In the genomic region with DNA sequence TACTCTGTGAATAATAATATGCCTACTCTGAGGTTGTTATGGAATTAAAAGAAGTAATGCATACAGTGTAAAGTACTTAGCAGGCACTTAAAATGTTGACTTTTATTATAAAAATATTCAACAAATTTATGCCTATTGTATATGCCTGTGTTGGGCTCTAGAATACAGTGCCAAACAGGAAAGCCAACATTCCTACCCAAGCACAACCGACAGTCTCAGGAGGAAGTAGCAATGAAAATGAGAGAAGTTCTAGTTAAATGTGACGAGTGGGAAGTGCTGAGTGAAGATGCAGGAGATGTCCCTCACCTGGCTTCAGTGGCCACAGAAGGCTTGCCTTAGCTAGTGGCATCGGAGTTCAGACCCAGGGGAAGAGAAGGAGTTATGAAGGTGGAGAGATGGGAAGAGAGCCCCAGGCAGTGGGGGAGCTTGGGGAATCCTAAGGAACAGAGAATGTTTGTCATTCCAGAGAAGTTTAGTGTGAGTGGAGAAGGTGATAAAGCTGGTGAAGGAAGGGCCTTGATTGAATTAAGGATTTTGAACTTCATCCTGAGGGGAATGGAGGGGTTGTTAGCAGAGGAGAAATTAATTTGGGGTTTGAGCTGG, we compare ENCODE assay signal across 22 cellular contexts.
"Had no signal": no experiment of that assay in that cellular context is flagged by ENCODE, and none has a peak within 500 bp of the region (broad histone marks: within the 10 kb centered on the region; RNA-seq: fewer than 3 reads in every experiment).

No MANE protein-coding gene starts in this region.

- H3K4me3 Mint-ChIP-seq: activated B cell treated with CpG ODN at 0.5 μM for 24 hours; activated CD4-positive, alpha-beta T cell treated with anti-CD3 and anti-CD28 coated beads for 36 hours; activated naive CD8-positive, alpha-beta T cell treated with anti-CD3 and anti-CD28 coated beads for 36 hours; activated T-cell treated with anti-CD3 and anti-CD28 coated beads, Interleukin-2, amount 50 U/mL, for 4 hours; naive thymus-derived CD4-positive, alpha-beta T cell had no signal

- ATAC-seq: activated CD4-positive, alpha-beta T cell treated with anti-CD3 and anti-CD28 coated beads for 36 hours; activated T-cell treated with anti-CD3 and anti-CD28 coated beads, Interleukin-2, amount 50 U/mL, for 4 hours; foreskin keratinocyte; lower lobe of right lung; naive thymus-derived CD4-positive, alpha-beta T cell; psoas muscle; stimulated activated naive CD8-positive, alpha-beta T cell treated with anti-CD3 and anti-CD28 coated beads, Interleukin-15, Interleukin-2, amounts not matched to agents 100 U/mL and 50 U/mL, for 24 hours had no signal

- H3K36me3 Mint-ChIP-seq: activated naive CD8-positive, alpha-beta T cell treated with anti-CD3 and anti-CD28 coated beads for 36 hours; naive thymus-derived CD4-positive, alpha-beta T cell had no signal

- H3K4me1 ChIP-seq: foreskin keratinocyte, lower lobe of right lung, psoas muscle, right atrium auricular region, thyroid gland had no signal

- H3K27ac ChIP-seq: foreskin keratinocyte, lower lobe of right lung, ovary, psoas muscle, right atrium auricular region, thyroid gland had no signal

- H3K36me3 ChIP-seq: lower lobe of right lung, ovary, right atrium auricular region, thyroid gland had no signal

- H3K27ac Mint-ChIP-seq: activated B cell treated with CpG ODN at 0.5 μM for 24 hours; activated CD4-positive, alpha-beta T cell treated with anti-CD3 and anti-CD28 coated beads for 36 hours; activated naive CD8-positive, alpha-beta T cell treated with anti-CD3 and anti-CD28 coated beads for 36 hours; activated T-helper 2 cell treated with anti-CD3 and anti-CD28 coated beads, Interferon-gamma antibody, Interleukin-2, Interleukin-4, amounts not matched to agents 10 μg/mL and 5 μg/mL and 100 μg/mL, durations not matched to agents 14 hours and 24 hours and 36 hours; naive thymus-derived CD4-positive, alpha-beta T cell had no signal

- H3K27me3 ChIP-seq: ovary, right atrium auricular region, thyroid gland had no signal

- H3K9me3 ChIP-seq: lower lobe of right lung, ovary, psoas muscle, right atrium auricular region, thyroid gland had no signal

- DNase-seq: activated B cell treated with CpG ODN at 0.5 μM for 24 hours; activated CD4-positive, alpha-beta T cell treated with anti-CD3 and anti-CD28 coated beads for 36 hours; activated CD4-positive, alpha-beta T cell treated with anti-CD3 and anti-CD28 coated beads, Interleukin-2, amount 50 U/mL, for 4 hours; activated CD8-positive, alpha-beta memory T cell treated with anti-CD3 and anti-CD28 coated beads for 24 hours; activated CD8-positive, alpha-beta memory T cell treated with anti-CD3 and anti-CD28 coated beads, Interleukin-2, amount 50 U/mL, for 48 hours; activated naive CD4-positive, alpha-beta T cell treated with Interleukin-2 at 50 U/mL for 16 hours; activated naive CD8-positive, alpha-beta T cell treated with anti-CD3 and anti-CD28 coated beads for 36 hours; activated T-cell treated with anti-CD3 and anti-CD28 coated beads, Interleukin-2, amount 50 U/mL, for 4 hours; cortex of kidney; erythroblast; foreskin keratinocyte; kidney; lower lobe of right lung; naive thymus-derived CD4-positive, alpha-beta T cell; ovary; psoas muscle; stimulated activated CD4-positive, alpha-beta T cell treated with anti-CD3 and anti-CD28 coated beads, Interleukin-4, amount 100 ng/mL, for 4 hours; stimulated activated naive CD8-positive, alpha-beta T cell treated with anti-CD3 and anti-CD28 coated beads, Interleukin-15, Interleukin-2, amounts not matched to agents 100 U/mL and 50 U/mL, for 24 hours; T-helper 1 cell; thyroid gland had no signal

- H3K4me1 Mint-ChIP-seq: activated B cell treated with CpG ODN at 0.5 μM for 24 hours; activated CD4-positive, alpha-beta T cell treated with anti-CD3 and anti-CD28 coated beads for 36 hours; activated naive CD8-positive, alpha-beta T cell treated with anti-CD3 and anti-CD28 coated beads for 36 hours; naive thymus-derived CD4-positive, alpha-beta T cell had no signal

- H3K4me3 ChIP-seq: lower lobe of right lung, ovary, psoas muscle, right atrium auricular region, thyroid gland had no signal

- H3K9me3 Mint-ChIP-seq: activated B cell treated with CpG ODN at 0.5 μM for 24 hours; activated naive CD8-positive, alpha-beta T cell treated with anti-CD3 and anti-CD28 coated beads for 36 hours; activated T-cell treated with anti-CD3 and anti-CD28 coated beads, Interleukin-2, amount 50 U/mL, for 4 hours; activated T-helper 2 cell treated with anti-CD3 and anti-CD28 coated beads, Interferon-gamma antibody, Interleukin-2, Interleukin-4, amounts not matched to agents 10 μg/mL and 5 μg/mL and 100 μg/mL, durations not matched to agents 14 hours and 24 hours and 36 hours had no signal
